In genomic region chr2:216909541-216910175, GRCh38 we compare ENCODE assay signal across 15 cellular contexts. TPM values are rescaled to one million over a fixed set of nuclear protein-coding genes. Genes with fewer than 3 reads are reported as not detected.
DNase-seq lines count a peak whose midpoint lies in the region; ATAC-seq lines count a peak whose summit lies in the region.
"Had no signal": no experiment of that assay in that cellular context is flagged by ENCODE, and none has a peak within 500 bp of the region (broad histone marks: within the 10 kb centered on the region; RNA-seq: fewer than 3 reads in every experiment).

No MANE protein-coding gene starts in this region.

- peak; percentile 83 for DNase-seq in DMS 273 treated with DMSO at 0.1 percent for 48 hours (lab: John Stamatoyannopoulos, UW)
- peak; percentile 13 for DNase-seq in H4 (ENCODE audit: low spot score)
- peak; percentile 33 to 86 for DNase-seq in NCI-H446 (lab: John Stamatoyannopoulos, UW)
- DNase-seq in cerebellum (ENCODE audit: low spot score): peak; percentile 22
- DNase-seq in inferior parietal cortex (ENCODE audit: extremely low spot score): no peak
- DNase-seq in iPS-NIHi7 (ENCODE audit: extremely low spot score): no peak
- DNase-seq in hippocampal formation (lab: John Stamatoyannopoulos, UW): no peak
- DNase-seq: CD4-positive, CD25-positive, alpha-beta regulatory T cell; H9; NCI-H1436; RPMI8226; T-helper 17 cell had no signal

- ATAC-seq in GM21737 (IDR thresholded peaks at IDR 0.05; ENCODE audit: unreplicated experiment): no peak
- ATAC-seq: T-helper 17 cell had no signal

RNA-seq across cellular contexts. Expression of gene TNP1, which starts 49.8 kb away (rescaled TPM):
- total RNA-seq in H4 (2014; rRNA removed; shearing (Covaris generic)): not detected in 2 replicates
- total RNA-seq in cerebellum: not detected
- total RNA-seq: B cell; CD4-positive, CD25-positive, alpha-beta regulatory T cell; H9; NCI-H460; T-helper 17 cell had no signal

Comparison
In these comparisons a context has a peak if more than half of its experiments do, and no peak if none do; other contexts are left out.
1. DNase-seq: peak in DMS 273 treated with DMSO at 0.1 percent for 48 hours (single experiment), H4 (single experiment), NCI-H446 (2 of 2) and cerebellum (single experiment); none in inferior parietal cortex (single experiment), iPS-NIHi7 (single experiment) and hippocampal formation (0 of 2).